8 cellular contexts compared by ENCODE assay signal in genomic region chr1:15950763-15951295, GRCh38. TPM values are rescaled to one million over a fixed set of nuclear protein-coding genes. Genes with fewer than 3 reads are reported as not detected.
DNase-seq lines count a peak whose midpoint lies in the region; ATAC-seq, FAIRE-seq and TF ChIP-seq lines count a peak whose summit lies in the region.
"Had no signal": no experiment of that assay in that cellular context is flagged by ENCODE, and none has a peak within 500 bp of the region (broad histone marks: within the 10 kb centered on the region; RNA-seq: fewer than 3 reads in every experiment).

No MANE protein-coding gene starts in this region.

- DNase-seq in SJCRH30 (peak; percentile 96), kidney (peak; percentile 70), WERI-Rb-1 (no peak), Ammon's horn (ENCODE audit: low spot score) (no peak)
- DNase-seq in activated effector memory CD4-positive, alpha-beta T cell treated with Interleukin-2 at 50 U/mL for 16 hours: peak; percentile 25
- peak; percentile 77 for DNase-seq in stimulated activated CD8-positive, alpha-beta memory T cell treated with anti-CD3 and anti-CD28 coated beads, Interleukin-12 subunit alpha, Interleukin-12 subunit beta, amount 100 ng/mL, for 4 hours (ENCODE audit: low read depth)

- no peak for TF ChIP-seq CTCF in kidney (IDR thresholded peaks at IDR 0.05; ENCODE audit: borderline replicate concordance, extremely low read depth, insufficient read depth)
- TF ChIP-seq CTCF in WERI-Rb-1 (IDR thresholded peaks at IDR 0.05; ENCODE audit: low read depth, low read length): no peak

- H3K9ac ChIP-seq in kidney (ENCODE audit: low read length in 2 of 2): no peak overlapping the region

- intact Hi-C loops in kidney (cut with DNase I): no loop called here

- H3K27me3 ChIP-seq in SJCRH30 (no peaks in the 10 kb centered on the region), WERI-Rb-1 (ENCODE audit: insufficient read depth, low read depth, severe bottlenecking) (no peaks in the 10 kb centered on the region)

- H3K36me3 ChIP-seq in SJCRH30 (peaks cover 18% of the 10 kb centered on the region), kidney (ENCODE audit: control insufficient read depth in 1 of 2, insufficient read depth in 2 of 2, low read length in 2 of 2) (peaks cover 6 to 21% of the 10 kb centered on the region in 2 donors), WERI-Rb-1 (peaks cover 22% of the 10 kb centered on the region)

- H3K4me1 ChIP-seq in SJCRH30 (peaks cover 59% of the 10 kb centered on the region), kidney (ENCODE audit: control insufficient read depth in 1 of 2, insufficient read depth in 1 of 2, low read depth in 1 of 2, low read length in 2 of 2) (peaks cover 22 to 49% of the 10 kb centered on the region in 2 donors)

- FAIRE-seq in kidney (lab: Jason Lieb, UNC): no peak
- FAIRE-seq: TTC549 had no signal

- H3K9me3 ChIP-seq in SJCRH30 (replicated peaks) (no peaks in the 10 kb centered on the region), kidney (ENCODE audit: control insufficient read depth in 1 of 2, low read length in 2 of 2) (no peaks in the 10 kb centered on the region), WERI-Rb-1 (ENCODE audit: severe bottlenecking) (no peaks in the 10 kb centered on the region)

- H3K27ac ChIP-seq in SJCRH30 (peak overlapping the region; percentile 100), kidney (ENCODE audit: low read depth in 2 of 2, low read length in 2 of 2) (peak overlapping the region; percentile 86 to 90), WERI-Rb-1 (no peak overlapping the region)

- H3K4me3 ChIP-seq in SJCRH30 (peak overlapping the region; percentile 39), kidney (ENCODE audit: low read length in 2 of 2) (no peak overlapping the region), WERI-Rb-1 (ENCODE audit: low read depth, low read length) (no peak overlapping the region)

- no peak for ATAC-seq in GM21390 (IDR thresholded peaks at IDR 0.05; ENCODE audit: unreplicated experiment)

RNA-seq across cellular contexts. Expression of gene ZBTB17, which starts 25.1 kb away (rescaled TPM):
- total RNA-seq in SJCRH30 (2014; rRNA removed; shearing (Covaris generic)): 27.1 and 34.9 TPM in 2 replicates
- total RNA-seq in kidney: 41.5 TPM
- 33.1 TPM for polyA plus RNA-seq in kidney (ENCODE audit: insufficient read depth, low read depth, low replicate concordance)

RNA-seq across cellular contexts. Expression of gene SRARP, which starts 53.2 kb away (rescaled TPM):
- not detected in 2 replicates for total RNA-seq in SJCRH30 (2014; rRNA removed; shearing (Covaris generic))
- total RNA-seq in kidney: 0.22 TPM
- polyA plus RNA-seq in kidney (ENCODE audit: insufficient read depth, low read depth, low replicate concordance): 4.0 TPM

Comparison
In these comparisons a context has a peak if more than half of its experiments do, and no peak if none do; other contexts are left out.
1. DNase-seq: peak in SJCRH30 (2 of 2), activated effector memory CD4-positive, alpha-beta T cell treated with Interleukin-2 at 50 U/mL for 16 hours (single experiment), kidney (single experiment) and stimulated activated CD8-positive, alpha-beta memory T cell treated with anti-CD3 and anti-CD28 coated beads, Interleukin-12 subunit alpha, Interleukin-12 subunit beta, amount 100 ng/mL, for 4 hours (single experiment); none in WERI-Rb-1 (single experiment) and Ammon's horn (single experiment).